Comparison of ENCODE assay signal across 8 cellular contexts in genomic region chr22:23433127-23434005, GRCh38.
DNase-seq lines count a peak whose midpoint lies in the region; ATAC-seq and TF ChIP-seq lines count a peak whose summit lies in the region.
"Not testable (repeated sequence)": the region's sequence is repeated elsewhere in the genome, so short reads cannot be mapped to it uniquely, and the experiment has no call there.

No MANE protein-coding gene starts in this region.

- ATAC-seq in mucosa of descending colon = peak; percentile 99

- H4K20me1 ChIP-seq in BLaER1 = not testable (repeated sequence)

- H3K27ac ChIP-seq in BLaER1 = peak overlapping the region; percentile 63

- peaks cover 39% of the 10 kb centered on the region for H3K4me1 ChIP-seq in BLaER1
- not testable (repeated sequence) for H3K4me1 ChIP-seq in mucosa of descending colon (ENCODE audit: low read depth)

- peak overlapping the region; percentile 61 for H3K9ac ChIP-seq in BLaER1

- H3K4me2 ChIP-seq in BLaER1 = peak overlapping the region; percentile 88

- intact Hi-C loops in mucosa of descending colon (cut with DNase I, micrococcal nuclease) = not testable (repeated sequence)

- DNase-seq in H7 = peak; percentile 56
- peak; percentile 42 to 58 for DNase-seq in NCI-H2081 (lab: John Stamatoyannopoulos, UW)
- DNase-seq in SKM-1 treated with dmso at 0.1 percent for 144 hours (lab: John Stamatoyannopoulos, UW; ENCODE audit: unreplicated experiment) = peak; percentile 51
- DNase-seq in activated effector memory CD4-positive, alpha-beta T cell treated with Interleukin-2 at 50 U/mL for 16 hours = peak; percentile 38
- DNase-seq in epithelial cell of proximal tubule (ENCODE audit: low read depth) = not testable (repeated sequence)
- DNase-seq in mucosa of descending colon = peak; percentile 69 to 83 (median 72)
- peak; percentile 19 to 34 for DNase-seq in stimulated activated CD4-positive, alpha-beta T cell treated with anti-CD3 and anti-CD28 coated beads, Interleukin-4, amount 100 ng/mL, for 4 hours

- H3K4me3 ChIP-seq in BLaER1 (peak overlapping the region; percentile 60), epithelial cell of proximal tubule (ENCODE audit: low read depth, low read length) (peak overlapping the region; percentile 23), mucosa of descending colon (peak overlapping the region; percentile 6)
- not testable (repeated sequence) for H3K4me3 ChIP-seq in H7 (ENCODE audit: insufficient read depth, low read depth, low read length)

- TF ChIP-seq CTCF in epithelial cell of proximal tubule (conservative IDR thresholded peaks at IDR 0.05; ENCODE audit: low read depth, low read length) (peak; percentile 41), mucosa of descending colon (IDR thresholded peaks at IDR 0.05) (peak; percentile 44)

- not testable (repeated sequence) for H3K36me3 ChIP-seq in BLaER1; H7 (replicated peaks; ENCODE audit: control insufficient read depth, insufficient read depth, low read length); mucosa of descending colon (ENCODE audit: low read depth)

- not testable (repeated sequence) for H3K27me3 ChIP-seq in BLaER1; H7 (ENCODE audit: control insufficient read depth, insufficient read depth, low read length)

- H3K9me3 ChIP-seq in BLaER1 = peaks cover 21% of the 10 kb centered on the region
- H3K9me3 ChIP-seq in mucosa of descending colon = not testable (repeated sequence)
